8 cellular contexts compared by ENCODE assay signal in genomic region chr15:89430530-89431341, GRCh38.
A peak's percentile ranks its signal among the peaks of the same experiment; 100 is the strongest.
DNase-seq lines count a peak whose midpoint lies in the region; ATAC-seq, FAIRE-seq and TF ChIP-seq lines count a peak whose summit lies in the region.

No MANE protein-coding gene starts in this region.

- ATAC-seq in left cardiac atrium (peak; percentile 94 to 96), upper lobe of left lung (ENCODE audit: low FRiP score in 2 of 2) (peak; percentile 86 to 94)

- DNase-seq in HAP-1 (ENCODE audit: low spot score in 2 of 2) (peak; percentile 68 to 94), MV-4-11 (lab: John Stamatoyannopoulos, UW) (peak; percentile 54), left cardiac atrium (peak; percentile 85), posterior vena cava (ENCODE audit: low spot score) (peak; percentile 96), upper lobe of left lung (peak; percentile 77 to 89)
- DNase-seq in activated naive CD8-positive, alpha-beta T cell treated with anti-CD3 and anti-CD28 coated beads, Interleukin-2, amount 50 U/mL, for 16 hours (ENCODE audit: low read depth, low spot score) = peak; percentile 81

- H3K4me1 ChIP-seq in HAP-1 (no peaks in the 10 kb centered on the region), upper lobe of left lung (peaks cover 0 to 12% (median 10%) of the 10 kb centered on the region in 4 donors)

- H3K9ac ChIP-seq in SU-DHL-6 (ENCODE audit: low read length) = peak overlapping the region; percentile 40

- H3K9me2 ChIP-seq in SU-DHL-6 (replicated peaks; ENCODE audit: insufficient read depth, low read length) = no peaks in the 10 kb centered on the region

- peak; percentile 84 for TF ChIP-seq CTCF in SU-DHL-6 (IDR thresholded peaks at IDR 0.05; ENCODE audit: insufficient read depth, low read length, poor library complexity, severe bottlenecking)
- peak; percentile 96 to 98 (median 96) for TF ChIP-seq CTCF in upper lobe of left lung (IDR thresholded peaks at IDR 0.05)

- H3K4me3 ChIP-seq in HAP-1 = peak overlapping the region; percentile 26
- H3K4me3 ChIP-seq in SU-DHL-6 (ENCODE audit: insufficient read depth, low read length, poor library complexity, severe bottlenecking) = no peak overlapping the region
- H3K4me3 ChIP-seq in upper lobe of left lung = peak overlapping the region; percentile 18 to 48 (median 40)

- H2AFZ ChIP-seq in SU-DHL-6 (ENCODE audit: low read depth, low read length, severe bottlenecking) = peak overlapping the region; percentile 96

- H3K79me2 ChIP-seq in SU-DHL-6 (ENCODE audit: insufficient read depth, low read length) = no peaks in the 10 kb centered on the region

- TF ChIP-seq POLR2A in upper lobe of left lung (IDR thresholded peaks at IDR 0.05) = no peak

- in situ Hi-C loops in HAP-1 (cut with MboI; ENCODE audit: low sequenced_read_pairs) = no loop called here

- TF ChIP-seq EP300 in upper lobe of left lung (IDR thresholded peaks at IDR 0.05) = no peak

- H3K9me3 ChIP-seq in HAP-1 = no peaks in the 10 kb centered on the region
- H3K9me3 ChIP-seq in SU-DHL-6 (ENCODE audit: insufficient read depth, low read length) = no peaks in the 10 kb centered on the region
- no peaks in the 10 kb centered on the region for H3K9me3 ChIP-seq in upper lobe of left lung

- intact Hi-C loops in left cardiac atrium (cut with DNase I) = loop anchor here (1.0 to 2.0 kb wide), 2 partner anchors 72 kb away; no protein-coding TSS in a partner anchor
- intact Hi-C loops in posterior vena cava (cut with DNase I) = loop anchor here in 1 of 2 donors (2.0 kb wide), 1 partner anchor 72 kb away; no protein-coding TSS in a partner anchor

- H3K4me2 ChIP-seq in SU-DHL-6 (ENCODE audit: low read depth, low read length, poor library complexity, severe bottlenecking) = peak overlapping the region; percentile 54

- H3F3A ChIP-seq in SU-DHL-6 (ENCODE audit: insufficient read depth) = no peaks in the 10 kb centered on the region

- 3 to 6% methylated on average over 31 to 44 of the region's 44 CpGs for WGBS in upper lobe of left lung, 2 donors

- H3K27me3 ChIP-seq in HAP-1 (ENCODE audit: low read depth) (no peaks in the 10 kb centered on the region; the same call in 1 of the 2 replicates), SU-DHL-6 (ENCODE audit: low read length) (no peaks in the 10 kb centered on the region), upper lobe of left lung (no peaks in the 10 kb centered on the region)

- peak; percentile 84 for FAIRE-seq in G401.6 (lab: Jason Lieb, UNC)

- H3K27ac ChIP-seq in SU-DHL-6 (ENCODE audit: low read depth, low read length) (no peak overlapping the region), upper lobe of left lung (no peak overlapping the region)

- no peaks in the 10 kb centered on the region for H4K20me1 ChIP-seq in SU-DHL-6 (ENCODE audit: low read depth, low read length)

- no peaks in the 10 kb centered on the region for H3K36me3 ChIP-seq in HAP-1 (replicated peaks)
- H3K36me3 ChIP-seq in SU-DHL-6 (ENCODE audit: low read length) = no peaks in the 10 kb centered on the region
- no peaks in the 10 kb centered on the region for H3K36me3 ChIP-seq in upper lobe of left lung
